ENCODE assay signal across 20 cellular contexts in genomic region chr1:207654320-207654719, GRCh38. TPM values are rescaled to one million over a fixed set of nuclear protein-coding genes. Genes with fewer than 3 reads are reported as not detected.
DNase-seq lines count a peak whose midpoint lies in the region; ATAC-seq and TF ChIP-seq lines count a peak whose summit lies in the region.
"Had no signal": no experiment of that assay in that cellular context is flagged by ENCODE, and none has a peak within 500 bp of the region (broad histone marks: within the 10 kb centered on the region; RNA-seq: fewer than 3 reads in every experiment).

No MANE protein-coding gene starts in this region.

- H3K27me3 Mint-ChIP-seq in endothelial cell (ENCODE audit: unreplicated experiment) = no peaks in the 10 kb centered on the region
- peaks cover 2 to 11% (median 4%) of the 10 kb centered on the region in 3 donors for H3K27me3 Mint-ChIP-seq in immature natural killer cell (ENCODE audit: low read depth in 3 of 3)
- H3K27me3 Mint-ChIP-seq: activated B cell treated with CpG ODN at 0.5 μM for 24 hours had no signal

- H4K20me1 ChIP-seq in OCI-LY7 (ENCODE audit: insufficient read depth, low read length) = no peaks in the 10 kb centered on the region

- no peak overlapping the region for H3K4me2 ChIP-seq in OCI-LY7 (ENCODE audit: low read length)

- H3K4me1 Mint-ChIP-seq in endothelial cell (ENCODE audit: unreplicated experiment) (peaks cover 13% of the 10 kb centered on the region), immature natural killer cell (no peaks in the 10 kb centered on the region)

- intact Hi-C loops in OCI-LY7 (cut with micrococcal nuclease; ENCODE audit: unreplicated experiment) = no loop called here
- intact Hi-C loops in psoas muscle (cut with DNase I) = loop anchor here in 1 of 2 donors (10.0 kb wide), 1 partner anchor 140 kb away; no protein-coding TSS in a partner anchor

- no peaks in the 10 kb centered on the region for H3K9me3 ChIP-seq in OCI-LY7 (ENCODE audit: low read length)
- H3K9me3 ChIP-seq in psoas muscle = no peaks in the 10 kb centered on the region
- H3K9me3 ChIP-seq: SJSA1, thyroid gland had no signal

- CTCF ChIA-PET in OCI-LY7 (lab: Charles Lee; ENCODE audit: unreplicated experiment) = interaction anchor here (1.0 kb wide), 1 partner anchor 143 kb away, joined by 3 read pairs; no protein-coding TSS in a partner anchor

- no peak overlapping the region for H3K4me3 ChIP-seq in OCI-LY7 (ENCODE audit: low read depth, low read length, poor library complexity, severe bottlenecking)
- H3K4me3 ChIP-seq in psoas muscle = no peak overlapping the region
- H3K4me3 ChIP-seq: SJSA1, thyroid gland had no signal

- H3K27ac Mint-ChIP-seq in endothelial cell (ENCODE audit: unreplicated experiment) (no peak overlapping the region), immature natural killer cell (no peak overlapping the region)
- H3K27ac Mint-ChIP-seq: activated B cell treated with CpG ODN at 0.5 μM for 24 hours had no signal

- H3K27ac ChIP-seq in OCI-LY7 (ENCODE audit: low read depth, low read length, poor library complexity, severe bottlenecking) (no peak overlapping the region), psoas muscle (no peak overlapping the region)
- H3K27ac ChIP-seq: SJSA1, thyroid gland had no signal

- no peaks in the 10 kb centered on the region for H3K79me2 ChIP-seq in OCI-LY7 (ENCODE audit: insufficient read depth, low read depth, low read length)

- H3K36me3 ChIP-seq in OCI-LY7 (ENCODE audit: insufficient read depth, low read length) = no peaks in the 10 kb centered on the region
- no peaks in the 10 kb centered on the region for H3K36me3 ChIP-seq in psoas muscle (ENCODE audit: insufficient read depth in 1 of 2, low read depth in 1 of 2)
- H3K36me3 ChIP-seq: SJSA1, thyroid gland had no signal

- POLR2A ChIA-PET in OCI-LY7 (lab: Charles Lee) = no interaction called here

- peaks cover 19% of the 10 kb centered on the region for H3K36me3 Mint-ChIP-seq in endothelial cell (ENCODE audit: low read depth, unreplicated experiment)
- H3K36me3 Mint-ChIP-seq in immature natural killer cell = no peaks in the 10 kb centered on the region

- no peak overlapping the region for H2AFZ ChIP-seq in OCI-LY7 (ENCODE audit: low read length)

- H3K4me3 Mint-ChIP-seq in endothelial cell (ENCODE audit: unreplicated experiment) (no peak overlapping the region), immature natural killer cell (no peak overlapping the region)
- H3K4me3 Mint-ChIP-seq: activated B cell treated with CpG ODN at 0.5 μM for 24 hours had no signal

- H3K27me3 ChIP-seq in psoas muscle (ENCODE audit: insufficient read depth in 3 of 3, low read length in 2 of 3) = peaks cover 0 to 2% (median 0%) of the 10 kb centered on the region in 3 donors
- H3K27me3 ChIP-seq: thyroid gland had no signal

- no TSS peak for BruUV-seq in OCI-LY7 (replicated peaks; lab: Mats Ljungman, UMichigan)

- H3K9me3 Mint-ChIP-seq in endothelial cell (ENCODE audit: unreplicated experiment) = no peaks in the 10 kb centered on the region
- no peaks in the 10 kb centered on the region for H3K9me3 Mint-ChIP-seq in immature natural killer cell
- H3K9me3 Mint-ChIP-seq: activated B cell treated with CpG ODN at 0.5 μM for 24 hours had no signal

- ATAC-seq in psoas muscle = no peak
- ATAC-seq in HG02588 (IDR thresholded peaks at IDR 0.05; ENCODE audit: unreplicated experiment) = no peak
- ATAC-seq in HG02970 (IDR thresholded peaks at IDR 0.05; ENCODE audit: low FRiP score, unreplicated experiment) = no peak
- ATAC-seq: left ventricle myocardium superior had no signal

- 51 to 54% (median 52%) methylated on average over 2 of the region's 2 CpGs for WGBS in psoas muscle, 3 donors

- TF ChIP-seq CTCF in OCI-LY7 (conservative IDR thresholded peaks at IDR 0.05; ENCODE audit: low read length) (peak; percentile 61), endothelial cell (IDR thresholded peaks at IDR 0.05; ENCODE audit: unreplicated experiment) (peak; percentile 64), psoas muscle (IDR thresholded peaks at IDR 0.05) (peak; percentile 16)

- no peaks in the 10 kb centered on the region for H3K9me2 ChIP-seq in OCI-LY7 (ENCODE audit: insufficient read depth, low read length)

- H3K4me1 ChIP-seq in OCI-LY7 (ENCODE audit: insufficient read depth, low read length, poor library complexity, severe bottlenecking) (no peaks in the 10 kb centered on the region), psoas muscle (no peaks in the 10 kb centered on the region)
- H3K4me1 ChIP-seq: SJSA1, thyroid gland had no signal

- DNase-seq in ELR (ENCODE audit: low read depth) (peak; percentile 44), OCI-LY7 (ENCODE audit: low spot score) (no peak), endothelial cell (ENCODE audit: low spot score) (no peak), psoas muscle (no peak), immature natural killer cell (no peak)
- DNase-seq: activated B cell treated with CpG ODN at 0.5 μM for 24 hours; activated CD8-positive, alpha-beta memory T cell treated with anti-CD3 and anti-CD28 coated beads, Interleukin-2, amount 50 U/mL, for 48 hours; amniotic stem cell; effector memory CD4-positive, alpha-beta T cell; hippocampal formation; left ventricle myocardium superior; NCI-H1436; NCI-H526; stimulated activated CD4-positive, alpha-beta T cell treated with anti-CD3 and anti-CD28 coated beads, Interleukin-15, amount 100 ng/mL, for 24 hours; thyroid gland had no signal

RNA-seq across cellular contexts. Expression of gene CR1L, which starts 9.4 kb away (rescaled TPM):
- not detected in 2 replicates for total RNA-seq in OCI-LY7 (2014; rRNA removed; shearing (Covaris generic))
- total RNA-seq in OCI-LY7 (2022) (not detected in 2 replicates), endothelial cell (ENCODE audit: unreplicated experiment) (48.0 TPM), psoas muscle (not detected)
- polyA plus RNA-seq in psoas muscle (under 1 TPM in 1 of 3 donors, not detected in 2; 0.05 TPM), immature natural killer cell (under 1 TPM in 1 of 3 donors, not detected in 2; 0.60 TPM)
- total RNA-seq: HT1080, left ventricle myocardium superior, SJSA1 had no signal
- polyA plus RNA-seq: neural cell had no signal

Comparison
In these comparisons a context has a peak if more than half of its experiments do, and no peak if none do; other contexts are left out.
1. RNA of gene CR1L, which starts 9.4 kb away (total RNA-seq): 48.0 TPM in endothelial cell (single experiment); not detected in psoas muscle and not detected in OCI-LY7; every median in the first group is over 10 times any median in the second.
2. Peak in every context shown above with its lines, with median percentiles within 50 percentile points of each other: CTCF ChIP-seq.